ENCODE assay signal across 8 cellular contexts in the genomic region with DNA sequence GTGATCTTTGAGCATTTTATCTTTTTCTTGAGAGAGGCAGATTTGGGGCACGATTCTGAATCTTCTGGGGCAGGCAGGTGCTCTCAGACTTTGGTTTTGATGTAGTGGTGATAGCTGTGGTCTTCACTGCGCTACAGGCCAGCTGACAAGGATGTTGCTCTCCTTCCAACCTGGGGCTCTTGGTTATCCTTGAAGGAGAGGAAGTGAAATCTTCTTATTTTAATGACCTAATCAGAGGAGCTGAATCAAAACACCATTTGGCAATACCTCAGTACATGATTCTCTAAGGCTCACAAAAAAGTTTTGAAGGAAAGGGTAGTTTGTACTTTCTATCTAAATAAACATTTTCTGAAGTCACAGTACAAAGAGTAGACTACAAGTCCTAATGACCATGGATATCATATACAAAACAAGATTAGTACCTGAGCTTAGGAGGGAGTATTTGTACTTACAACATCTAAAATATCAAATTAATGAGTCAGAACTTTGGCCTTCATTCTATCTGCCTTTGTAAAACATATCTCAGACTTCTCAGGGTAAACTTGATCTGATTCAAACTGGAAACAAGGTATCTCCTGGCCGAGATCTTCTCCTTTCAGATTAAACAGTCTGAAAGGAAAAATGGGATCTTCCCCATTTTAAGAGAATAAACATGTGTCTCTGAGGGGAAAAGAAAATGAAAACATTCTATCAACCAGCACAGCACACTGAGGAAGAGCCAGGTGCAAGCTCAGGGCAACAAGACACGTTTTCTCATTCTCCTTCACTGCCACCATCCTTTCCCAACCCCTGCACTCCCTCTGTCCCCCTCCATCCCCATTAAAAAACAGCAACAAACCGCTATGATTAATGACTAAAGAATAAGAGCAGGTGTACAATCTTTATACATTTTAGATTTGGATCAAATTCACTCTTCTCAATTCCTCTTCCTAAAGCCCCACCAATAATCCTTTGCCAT.
A peak's percentile ranks its signal among the peaks of the same experiment; 100 is the strongest.
DNase-seq lines count a peak whose midpoint lies in the region; ATAC-seq and TF ChIP-seq lines count a peak whose summit lies in the region.

No MANE protein-coding gene starts in this region.

- H3K14ac ChIP-seq in trophoblast cell (ENCODE audit: low read length): peak overlapping the region; percentile 28

- H3K36me3 ChIP-seq in trophoblast cell (ENCODE audit: control insufficient read depth in 1 of 2, insufficient read depth in 2 of 2, low read length in 2 of 2) (no peaks in the 10 kb centered on the region), H7 (replicated peaks; ENCODE audit: control insufficient read depth, insufficient read depth, low read length) (no peaks in the 10 kb centered on the region)

- H3K36me3 Mint-ChIP-seq in MCF 10A (ENCODE audit: insufficient read depth, unreplicated experiment): peaks cover 7% of the 10 kb centered on the region

- DNase-seq in HL-60 (ENCODE audit: low read depth in 1 of 2, low spot score in 1 of 2) (no peak), MCF 10A (ENCODE audit: unreplicated experiment) (peak; percentile 43), trophoblast cell (peak in 1 of 2 donors; percentile 80), NCI-H526 treated with DMSO at 0.1 percent for 48 hours (lab: John Stamatoyannopoulos, UW) (no peak), SK-N-DZ (ENCODE audit: low spot score) (no peak), H7 (no peak), KG1 (lab: John Stamatoyannopoulos, UW) (no peak)

- POLR2A ChIA-PET in MCF 10A (lab: Yijun Ruan, JAX): interaction anchor here (0.8 to 2.6 kb wide), 13 partner anchors 9 to 1192 kb away, joined by 3 to 23 read pairs (median 5); partner anchors contain the start of genes CCN1, CLCA2, HS2ST1 and SELENOF

- H3K27me3 Mint-ChIP-seq in MCF 10A (ENCODE audit: insufficient read depth, unreplicated experiment): no peaks in the 10 kb centered on the region

- no peak overlapping the region for H3K4ac ChIP-seq in trophoblast cell (ENCODE audit: low read depth, low read length)

- CTCF ChIA-PET in MCF 10A (lab: Yijun Ruan, JAX): interaction anchor here (0.6 to 1.8 kb wide), 10 partner anchors 8 to 1408 kb away, joined by 3 to 8 read pairs (median 4); no protein-coding TSS in a partner anchor

- no peak overlapping the region for H3K9ac ChIP-seq in trophoblast cell (ENCODE audit: low read length)

- H4K91ac ChIP-seq in trophoblast cell (ENCODE audit: low read depth, low read length): peak overlapping the region; percentile 13

- H3K9me3 ChIP-seq in trophoblast cell (ENCODE audit: insufficient read depth, low read depth, low read length): no peaks in the 10 kb centered on the region

- peak overlapping the region; percentile 46 for H2BK5ac ChIP-seq in trophoblast cell (ENCODE audit: low read depth, low read length, poor library complexity)

- no peaks in the 10 kb centered on the region for H3K79me2 ChIP-seq in trophoblast cell (ENCODE audit: control insufficient read depth, insufficient read depth, low read length, poor library complexity)

- no peak overlapping the region for H4K12ac ChIP-seq in trophoblast cell (ENCODE audit: low read depth, low read length)

- no CpG with 5 or more reads among the region's 5 CpGs for WGBS in trophoblast cell (ENCODE audit: extremely low coverage, insufficient coverage, insufficient read length)

- no peak overlapping the region for H2AFZ ChIP-seq in trophoblast cell (ENCODE audit: insufficient read depth, low read length, poor library complexity)

- no peaks in the 10 kb centered on the region for H3K9me3 Mint-ChIP-seq in MCF 10A (ENCODE audit: unreplicated experiment)

- ATAC-seq in GM21390 (IDR thresholded peaks at IDR 0.05; ENCODE audit: unreplicated experiment): peak; percentile 28

- peak overlapping the region; percentile 23 for H4K8ac ChIP-seq in trophoblast cell (ENCODE audit: low read depth, low read length)

- BruUV-seq in MCF 10A (replicated peaks; lab: Mats Ljungman, UMichigan): TSS peak; percentile 93

- H3K27ac ChIP-seq in HL-60 (replicated peaks) (peak overlapping the region; percentile 67), trophoblast cell (ENCODE audit: low read depth, low read length) (peak overlapping the region; percentile 36)

- no peak for TF ChIP-seq CTCF in HL-60 (IDR thresholded peaks at IDR 0.05; ENCODE audit: insufficient read depth, low read length)
- TF ChIP-seq CTCF in MCF 10A (IDR thresholded peaks at IDR 0.05; ENCODE audit: unreplicated experiment): no peak

- peaks cover 14% of the 10 kb centered on the region for H3K79me1 ChIP-seq in trophoblast cell (ENCODE audit: low read length)

- H3K27me3 ChIP-seq in HL-60 (ENCODE audit: insufficient read depth, poor library complexity, severe bottlenecking) (no peaks in the 10 kb centered on the region), trophoblast cell (ENCODE audit: insufficient read depth, low read length) (no peaks in the 10 kb centered on the region), H7 (ENCODE audit: control insufficient read depth, insufficient read depth, low read length) (no peaks in the 10 kb centered on the region)

- H2AK5ac ChIP-seq in trophoblast cell (ENCODE audit: low read length): no peak overlapping the region

- peak overlapping the region; percentile 83 for H2BK120ac ChIP-seq in trophoblast cell (ENCODE audit: insufficient read depth, low read length, poor library complexity)

- H3K4me1 Mint-ChIP-seq in MCF 10A (ENCODE audit: insufficient read depth, unreplicated experiment): peaks cover 39% of the 10 kb centered on the region

- peak overlapping the region; percentile 64 for H3K4me3 Mint-ChIP-seq in MCF 10A (ENCODE audit: unreplicated experiment)

- peak overlapping the region; percentile 55 for H2BK12ac ChIP-seq in trophoblast cell (ENCODE audit: low read length)

- H3K18ac ChIP-seq in trophoblast cell (ENCODE audit: low read length): no peak overlapping the region

- H3K27ac Mint-ChIP-seq in MCF 10A (ENCODE audit: low read depth, unreplicated experiment): peak overlapping the region; percentile 89

- H3K4me1 ChIP-seq in trophoblast cell (ENCODE audit: control insufficient read depth in 1 of 2, insufficient read depth in 2 of 2, low read length in 2 of 2): peaks cover 5 to 11% of the 10 kb centered on the region in 2 experiments

- intact Hi-C loops in MCF 10A (cut with micrococcal nuclease): no loop called here

- peak overlapping the region; percentile 31 for H3K4me2 ChIP-seq in trophoblast cell (ENCODE audit: low read length)

- no peak overlapping the region for H3K23ac ChIP-seq in trophoblast cell (ENCODE audit: low read length)

- H3K4me3 ChIP-seq in HL-60 (replicated peaks; ENCODE audit: insufficient read depth, low read length): 0 out of 2 replicates have a peak overlapping the region, but pooled peaks have one; percentile 4
- no peak overlapping the region for H3K4me3 ChIP-seq in trophoblast cell (ENCODE audit: low read depth, low read length)
- H3K4me3 ChIP-seq in H7 (ENCODE audit: insufficient read depth, low read depth, low read length): no peak overlapping the region
